In the genomic region with DNA sequence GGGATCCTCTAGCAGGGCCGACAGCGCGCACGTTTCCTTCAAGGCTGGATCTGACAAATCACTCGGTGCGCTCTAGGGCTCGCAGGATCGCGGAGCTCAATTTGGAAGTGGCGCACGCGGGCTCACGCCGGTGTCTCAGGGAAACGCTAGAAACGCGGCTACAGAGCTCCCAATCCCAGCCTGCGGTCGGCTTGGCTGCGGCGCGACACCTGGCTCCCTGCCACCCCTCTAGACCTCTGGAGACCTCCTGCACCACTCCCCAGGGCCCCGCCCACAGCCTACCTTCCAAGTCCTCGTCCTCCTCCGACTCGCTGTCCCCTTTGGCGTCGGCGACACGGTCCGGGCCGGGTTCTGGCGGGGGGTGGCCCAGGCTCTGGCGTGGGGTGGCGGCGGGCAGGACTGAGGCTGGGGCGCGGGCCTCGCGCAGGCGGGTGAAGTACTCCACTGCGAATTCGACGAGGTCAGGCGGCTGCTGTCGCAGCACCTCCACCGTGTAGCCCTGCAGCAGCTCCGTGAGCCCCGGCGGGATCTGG, we compare ENCODE assay signal across 8 cellular contexts. TPM values are rescaled to one million over a fixed set of nuclear protein-coding genes. Genes with fewer than 3 reads are reported as not detected.
DNase-seq lines count a peak whose midpoint lies in the region; ATAC-seq and TF ChIP-seq lines count a peak whose summit lies in the region.

No MANE protein-coding gene starts in this region.

- H3K4me2 ChIP-seq in mesendoderm (ENCODE audit: low read length): peak overlapping the region; percentile 86

- H3K4ac ChIP-seq in mesendoderm (ENCODE audit: low read depth, low read length): no peak overlapping the region

- ATAC-seq in GM19043 (IDR thresholded peaks at IDR 0.05; ENCODE audit: low read depth, unreplicated experiment): peak; percentile 21
- peak; percentile 5 for ATAC-seq in HG03442 (IDR thresholded peaks at IDR 0.05; ENCODE audit: unreplicated experiment)

- H3K4me1 Mint-ChIP-seq in endothelial cell (ENCODE audit: unreplicated experiment): peaks cover 8% of the 10 kb centered on the region

- H3K27me3 Mint-ChIP-seq in endothelial cell (ENCODE audit: unreplicated experiment): peaks cover 3% of the 10 kb centered on the region

- H3K18ac ChIP-seq in mesendoderm (ENCODE audit: low read length): no peak overlapping the region

- H2BK120ac ChIP-seq in mesendoderm (ENCODE audit: low read depth, low read length): no peak overlapping the region

- no peak overlapping the region for H2BK15ac ChIP-seq in mesendoderm (replicated peaks; ENCODE audit: low read depth)

- H4K8ac ChIP-seq in mesendoderm (ENCODE audit: low read depth, low read length): no peak overlapping the region

- H3K36me3 ChIP-seq in mesendoderm (ENCODE audit: control insufficient read depth, insufficient read depth, low read length): no peaks in the 10 kb centered on the region

- no peaks in the 10 kb centered on the region for H3K79me2 ChIP-seq in mesendoderm (ENCODE audit: control insufficient read depth, insufficient read depth, low read length)

- peak overlapping the region; percentile 33 for H3K27ac ChIP-seq in mesendoderm (ENCODE audit: low read depth, low read length)

- no peak overlapping the region for H3K23ac ChIP-seq in mesendoderm (ENCODE audit: low read length)

- peak overlapping the region; percentile 89 for H3K4me3 Mint-ChIP-seq in endothelial cell (ENCODE audit: unreplicated experiment)

- no peak for TF ChIP-seq CTCF in AG09319 (IDR thresholded peaks at IDR 0.05; ENCODE audit: low read depth, low read length)
- TF ChIP-seq CTCF in endothelial cell (IDR thresholded peaks at IDR 0.05; ENCODE audit: unreplicated experiment): no peak

- H3K56ac ChIP-seq in mesendoderm (ENCODE audit: low read length): peak overlapping the region; percentile 92

- H2AK5ac ChIP-seq in mesendoderm (ENCODE audit: low read length): no peak overlapping the region

- H2BK5ac ChIP-seq in mesendoderm (ENCODE audit: low read length): no peak overlapping the region

- no peaks in the 10 kb centered on the region for H3K27me3 ChIP-seq in mesendoderm (ENCODE audit: insufficient read depth, low read length, poor library complexity)

- WGBS in mesendoderm (ENCODE audit: extremely low coverage, insufficient coverage, low lambda C conversion rate): no CpG with 5 or more reads among the region's 50 CpGs

- peak overlapping the region; percentile 73 for H3K4me3 ChIP-seq in mesendoderm (ENCODE audit: low read length)

- no peak overlapping the region for H4K5ac ChIP-seq in mesendoderm (ENCODE audit: low read length)

- H3K27ac Mint-ChIP-seq in endothelial cell (ENCODE audit: unreplicated experiment): no peak overlapping the region

- peaks cover 2% of the 10 kb centered on the region for H3K4me1 ChIP-seq in mesendoderm (ENCODE audit: control insufficient read depth, low read depth, low read length)

- no peaks in the 10 kb centered on the region for H3K36me3 Mint-ChIP-seq in endothelial cell (ENCODE audit: low read depth, unreplicated experiment)

- H3K79me1 ChIP-seq in mesendoderm (ENCODE audit: low read length): no peaks in the 10 kb centered on the region

- no peaks in the 10 kb centered on the region for H3K9me3 Mint-ChIP-seq in endothelial cell (ENCODE audit: unreplicated experiment)

- peak overlapping the region; percentile 84 for H3K9ac ChIP-seq in mesendoderm (ENCODE audit: low read length)

- peak; percentile 25 for DNase-seq in AG09319 (ENCODE audit: extremely low read depth, low read depth)
- DNase-seq in NCI-H82 (lab: John Stamatoyannopoulos, UW): peak; percentile 85
- DNase-seq in activated CD8-positive, alpha-beta memory T cell treated with anti-CD3 and anti-CD28 coated beads, Interleukin-2, amount 50 U/mL, for 48 hours: peak; percentile 80
- DNase-seq in endothelial cell (ENCODE audit: low spot score): peak; percentile 53
- DNase-seq in mesendoderm: peak; percentile 83
- DNase-seq in stimulated activated CD8-positive, alpha-beta memory T cell treated with anti-CD3 and anti-CD28 coated beads, Interleukin-12 subunit alpha, Interleukin-12 subunit beta, amount 100 ng/mL, for 4 hours (ENCODE audit: low read depth): peak; percentile 20

RNA-seq across cellular contexts. Expression of gene PRKAR2A, which starts 0.6 kb away (rescaled TPM):
- total RNA-seq in endothelial cell (ENCODE audit: unreplicated experiment): 67.3 TPM
- polyA plus RNA-seq in mesendoderm (2013, experiment 1 of 2): 28.3 TPM
- 29.0 TPM for polyA plus RNA-seq in mesendoderm (2013, experiment 2 of 2)

RNA-seq across cellular contexts. Expression of gene SLC25A20, which starts 51.6 kb away (rescaled TPM):
- total RNA-seq in endothelial cell (ENCODE audit: unreplicated experiment): 3.6 TPM
- polyA plus RNA-seq in mesendoderm (2013, experiment 1 of 2): 5.0 TPM
- polyA plus RNA-seq in mesendoderm (2013, experiment 2 of 2): 5.1 TPM

Comparison
In these comparisons a context has a peak if more than half of its experiments do, and no peak if none do; other contexts are left out.
1. Peak in every context shown above with its lines: DNase-seq, ATAC-seq, H3K4me3 ChIP-seq and H3K27ac ChIP-seq.
2. DNase-seq: peak in every context shown above with its lines; median percentile 85 in NCI-H82; 83 in mesendoderm; 80 in activated CD8-positive, alpha-beta memory T cell treated with anti-CD3 and anti-CD28 coated beads, Interleukin-2, amount 50 U/mL, for 48 hours; 53 in endothelial cell; 25 in AG09319; 20 in stimulated activated CD8-positive, alpha-beta memory T cell treated with anti-CD3 and anti-CD28 coated beads, Interleukin-12 subunit alpha, Interleukin-12 subunit beta, amount 100 ng/mL, for 4 hours.